8 cellular contexts compared by ENCODE assay signal in the genomic region with DNA sequence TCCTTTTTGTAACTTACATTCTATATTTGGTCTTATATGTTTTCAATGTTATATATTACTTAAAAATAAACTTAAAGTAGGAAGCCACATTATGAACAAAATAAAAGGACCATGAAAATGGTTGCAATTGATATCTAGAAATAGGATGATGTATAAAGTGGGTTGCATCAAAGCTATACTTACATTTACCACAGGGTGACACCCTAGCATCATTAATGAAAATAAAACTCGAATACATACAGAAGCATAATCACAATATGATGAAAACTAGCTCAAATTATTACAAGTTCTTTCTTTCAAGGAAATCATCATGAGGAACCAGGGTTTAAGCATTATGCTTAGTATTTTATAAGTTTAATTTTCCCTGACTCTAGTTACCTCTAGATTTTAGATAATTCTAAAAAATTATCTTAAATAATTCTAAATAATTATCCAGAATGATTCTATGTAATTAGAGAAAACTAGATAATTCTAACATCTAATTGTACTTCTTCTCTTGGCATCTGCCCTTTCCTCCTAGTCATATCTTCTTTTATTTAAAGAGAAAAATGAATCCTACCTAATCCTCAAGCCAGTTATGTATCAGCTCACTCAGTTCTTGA. TPM values are rescaled to one million over a fixed set of nuclear protein-coding genes. Genes with fewer than 3 reads are reported as not detected.
DNase-seq lines count a peak whose midpoint lies in the region; ATAC-seq and TF ChIP-seq lines count a peak whose summit lies in the region.

No MANE protein-coding gene starts in this region.

- DNase-seq in A172 (ENCODE audit: low spot score) (peak; percentile 1), GM12864 (ENCODE audit: low read depth) (no peak), erythroblast (lab: John Stamatoyannopoulos, UW) (peak; percentile 33 to 62), neural progenitor cell (ENCODE audit: low spot score) (peak; percentile 12), HuH-7.5 (ENCODE audit: low spot score) (no peak)
- no peak for DNase-seq in stimulated activated CD4-positive, alpha-beta T cell treated with anti-CD3 and anti-CD28 coated beads, Interleukin-2, amount 100 ng/mL, for 24 hours

- TF ChIP-seq CTCF in GM12864 (IDR thresholded peaks at IDR 0.05; ENCODE audit: low read depth, low read length, missing control alignments) (peak; percentile 38), OCI-LY1 (IDR thresholded peaks at IDR 0.05; ENCODE audit: low read length) (peak; percentile 68), neural progenitor cell (IDR thresholded peaks at IDR 0.05) (peak; percentile 74)

- H4K20me1 ChIP-seq in OCI-LY1 (ENCODE audit: insufficient read depth, low read length) (no peaks in the 10 kb centered on the region), neural progenitor cell (ENCODE audit: low read depth) (no peaks in the 10 kb centered on the region)

- no peak for ATAC-seq in HG03095 (IDR thresholded peaks at IDR 0.05; ENCODE audit: unreplicated experiment)

- no peaks in the 10 kb centered on the region for H3K4me1 Mint-ChIP-seq in neural progenitor cell

- no peaks in the 10 kb centered on the region for H3K27me3 Mint-ChIP-seq in neural progenitor cell (ENCODE audit: insufficient read depth, low read depth)

- H3K36me3 ChIP-seq in OCI-LY1 (ENCODE audit: insufficient read depth, low read length) (no peaks in the 10 kb centered on the region), neural progenitor cell (no peaks in the 10 kb centered on the region)

- no peaks in the 10 kb centered on the region for H3K9me3 ChIP-seq in OCI-LY1 (ENCODE audit: low read length)
- no peaks in the 10 kb centered on the region for H3K9me3 ChIP-seq in neural progenitor cell (ENCODE audit: low read depth)

- H3K4me2 ChIP-seq in OCI-LY1 (ENCODE audit: low read length) (no peak overlapping the region), neural progenitor cell (no peak overlapping the region)

- H3K4me3 ChIP-seq in GM12864 (ENCODE audit: low read depth, low read length), result no peak overlapping the region
- no peak overlapping the region for H3K4me3 ChIP-seq in OCI-LY1 (ENCODE audit: low read depth, low read length, poor library complexity, severe bottlenecking)
- no peak overlapping the region for H3K4me3 ChIP-seq in neural progenitor cell

- no peak overlapping the region for H3K27ac Mint-ChIP-seq in neural progenitor cell

- H3K27ac ChIP-seq in OCI-LY1 (ENCODE audit: low read depth, low read length, poor library complexity, severe bottlenecking) (no peak overlapping the region), neural progenitor cell (no peak overlapping the region)

- no peak overlapping the region for H3K9ac ChIP-seq in OCI-LY1 (ENCODE audit: low read length)
- no peak overlapping the region for H3K9ac ChIP-seq in neural progenitor cell

- no peaks in the 10 kb centered on the region for H3K36me3 Mint-ChIP-seq in neural progenitor cell

- H3K79me2 ChIP-seq in OCI-LY1 (ENCODE audit: insufficient read depth, low read length) (no peaks in the 10 kb centered on the region), neural progenitor cell (ENCODE audit: low read depth) (no peaks in the 10 kb centered on the region)

- no peaks in the 10 kb centered on the region for H3K27me3 ChIP-seq in OCI-LY1 (ENCODE audit: insufficient read depth, low read length)
- peaks cover 26% of the 10 kb centered on the region for H3K27me3 ChIP-seq in neural progenitor cell

- H3K4me1 ChIP-seq in OCI-LY1 (ENCODE audit: insufficient read depth, low read length, severe bottlenecking) (no peaks in the 10 kb centered on the region), neural progenitor cell (no peaks in the 10 kb centered on the region)

- no peaks in the 10 kb centered on the region for H3K9me2 ChIP-seq in OCI-LY1 (ENCODE audit: low read depth, low read length)

- H3K9me3 Mint-ChIP-seq in neural progenitor cell, result no peaks in the 10 kb centered on the region

- no peak overlapping the region for H3K4me3 Mint-ChIP-seq in neural progenitor cell

- H3F3A ChIP-seq in OCI-LY1 (ENCODE audit: insufficient read depth, low read length) (no peaks in the 10 kb centered on the region), neural progenitor cell (ENCODE audit: low read depth) (no peaks in the 10 kb centered on the region)

- TF ChIP-seq POLR2A in erythroblast (IDR thresholded peaks at IDR 0.05; ENCODE audit: low read length), result no peak

- H2AFZ ChIP-seq in OCI-LY1 (ENCODE audit: low read length) (no peak overlapping the region), neural progenitor cell (replicated peaks) (no peak overlapping the region)

RNA-seq across cellular contexts. Expression of gene TAS2R7, which starts 31.2 kb away (rescaled TPM):
- not detected in 2 replicates for total RNA-seq in A172 (2014; rRNA removed; shearing (Covaris generic))
- not detected in 2 replicates for total RNA-seq in neural progenitor cell (ENCODE audit: low replicate concordance)

RNA-seq across cellular contexts. Expression of gene TAS2R8, which starts 35.9 kb away (rescaled TPM):
- total RNA-seq in A172 (2014; rRNA removed; shearing (Covaris generic)), result not detected in 2 replicates
- total RNA-seq in neural progenitor cell (ENCODE audit: low replicate concordance), result 0.22 TPM in 1 of 2 replicates, not detected in the other

RNA-seq across cellular contexts. Expression of gene TAS2R9, which starts 38.7 kb away (rescaled TPM):
- total RNA-seq in A172 (2014; rRNA removed; shearing (Covaris generic)), result not detected in 2 replicates
- total RNA-seq in neural progenitor cell (ENCODE audit: low replicate concordance), result not detected in 2 replicates

RNA-seq across cellular contexts. Expression of gene YBX3, which starts 48.1 kb away (rescaled TPM):
- 28.7 and 33.7 TPM in 2 replicates for total RNA-seq in A172 (2014; rRNA removed; shearing (Covaris generic))
- 78.9 and 123 TPM in 2 replicates for total RNA-seq in neural progenitor cell (ENCODE audit: low replicate concordance)

RNA-seq across cellular contexts. Expression of gene TAS2R10, which starts 54.9 kb away (rescaled TPM):
- total RNA-seq in A172 (2014; rRNA removed; shearing (Covaris generic)), result not detected in 2 replicates
- total RNA-seq in neural progenitor cell (ENCODE audit: low replicate concordance), result 0.87 and 1.4 TPM in 2 replicates

Comparison
In these comparisons a context has a peak if more than half of its experiments do, and no peak if none do; other contexts are left out.
1. DNase-seq: peak in A172 (single experiment), erythroblast (2 of 2) and neural progenitor cell (single experiment); none in GM12864 (single experiment), stimulated activated CD4-positive, alpha-beta T cell treated with anti-CD3 and anti-CD28 coated beads, Interleukin-2, amount 100 ng/mL, for 24 hours (0 of 2) and HuH-7.5 (single experiment).
2. Peak in every context shown above with its lines, with median percentiles within 50 percentile points of each other: CTCF ChIP-seq.